ENCODE assay signal across 10 cellular contexts in genomic region chr19:42422092-42422575, GRCh38. TPM values are rescaled to one million over a fixed set of nuclear protein-coding genes. Genes with fewer than 3 reads are reported as not detected.
DNase-seq lines count a peak whose midpoint lies in the region; ATAC-seq and TF ChIP-seq lines count a peak whose summit lies in the region.
"Had no signal": no experiment of that assay in that cellular context is flagged by ENCODE, and none has a peak within 500 bp of the region (broad histone marks: within the 10 kb centered on the region; RNA-seq: fewer than 3 reads in every experiment).

No MANE protein-coding gene starts in this region.

- H3K4me1 ChIP-seq in A673 (ENCODE audit: insufficient read depth, low read length, poor library complexity, severe bottlenecking) (peaks cover 17% of the 10 kb centered on the region), HUES64 (ENCODE audit: insufficient read depth, low read length) (no peaks in the 10 kb centered on the region), mesenchymal stem cell (ENCODE audit: control insufficient read depth, insufficient read depth, low read depth, low read length) (peaks cover 17% of the 10 kb centered on the region)

- TF ChIP-seq CTCF in A673 (conservative IDR thresholded peaks at IDR 0.05; ENCODE audit: low read depth, low read length): no peak

- no peak overlapping the region for H2AK5ac ChIP-seq in mesenchymal stem cell (ENCODE audit: low read length, severe bottlenecking)

- CTCF ChIA-PET in A673 (lab: Charles Lee): no interaction called here

- ATAC-seq in GM19023 (IDR thresholded peaks at IDR 0.05; ENCODE audit: unreplicated experiment) (no peak), GM21576 (IDR thresholded peaks at IDR 0.05; ENCODE audit: unreplicated experiment) (no peak)

- no peak overlapping the region for H3K14ac ChIP-seq in mesenchymal stem cell (ENCODE audit: low read length in 2 of 2)

- H3K4me3 ChIP-seq in A673 (ENCODE audit: low read depth, low read length, poor library complexity, severe bottlenecking): peak overlapping the region; percentile 54
- H3K4me3 ChIP-seq in HUES64 (ENCODE audit: low read length): 0 out of 2 replicates have a peak overlapping the region, but pooled peaks have one; percentile 60
- peak overlapping the region in 1 of 2 experiments; percentile 82 for H3K4me3 ChIP-seq in mesenchymal stem cell (ENCODE audit: insufficient read depth in 1 of 2, low read depth in 1 of 2, low read length in 2 of 2)

- no peak overlapping the region for H2BK120ac ChIP-seq in mesenchymal stem cell (ENCODE audit: low read depth, low read length)

- no peak overlapping the region for H4K8ac ChIP-seq in mesenchymal stem cell (ENCODE audit: low read length)

- H3K27ac ChIP-seq in A673 (ENCODE audit: low read depth, low read length, poor library complexity, severe bottlenecking) (no peak overlapping the region), HUES64 (ENCODE audit: low read depth, low read length) (no peak overlapping the region), cingulate gyrus (ENCODE audit: low read depth, low read length) (peak overlapping the region; percentile 83), mesenchymal stem cell (ENCODE audit: low read length, poor library complexity, severe bottlenecking) (no peak overlapping the region)

- H3K18ac ChIP-seq in mesenchymal stem cell (ENCODE audit: low read depth in 1 of 2, low read length in 2 of 2): no peak overlapping the region

- H3K79me1 ChIP-seq in mesenchymal stem cell (replicated peaks; ENCODE audit: low read length, poor library complexity, severe bottlenecking): peaks cover 2% of the 10 kb centered on the region

- no peaks in the 10 kb centered on the region for H3K27me3 ChIP-seq in A673 (replicated peaks; ENCODE audit: insufficient read depth, low read depth, low read length, poor library complexity)
- peaks cover 58% of the 10 kb centered on the region for H3K27me3 ChIP-seq in HUES64 (ENCODE audit: insufficient read depth, low read length)
- peaks cover 14 to 17% of the 10 kb centered on the region in 2 experiments for H3K27me3 ChIP-seq in mesenchymal stem cell (ENCODE audit: control insufficient read depth in 1 of 2, insufficient read depth in 1 of 2, low read length in 2 of 2)

- H3K36me3 ChIP-seq in A673 (ENCODE audit: insufficient read depth, low read length, poor library complexity, severe bottlenecking) (no peaks in the 10 kb centered on the region), HUES64 (ENCODE audit: insufficient read depth, low read length) (no peaks in the 10 kb centered on the region), mesenchymal stem cell (ENCODE audit: control insufficient read depth in 1 of 2, insufficient read depth in 2 of 2, low read depth in 1 of 2, low read length in 2 of 2) (no peaks in the 10 kb centered on the region)

- no peak for DNase-seq in A673 (ENCODE audit: low spot score)
- DNase-seq in mesenchymal stem cell: no peak
- no peak for DNase-seq in globus pallidus (ENCODE audit: low spot score)
- no peak for DNase-seq in NCI-H446 treated with DMSO at 0.1 percent for 48 hours (lab: John Stamatoyannopoulos, UW)
- DNase-seq: NCI-H1417 treated with DMSO at 0.1 percent for 48 hours had no signal

- no peak overlapping the region for H4K91ac ChIP-seq in mesenchymal stem cell (ENCODE audit: low read length)

- H2BK5ac ChIP-seq in mesenchymal stem cell (ENCODE audit: low read depth, low read length, poor library complexity, severe bottlenecking): no peak overlapping the region

- H3K4ac ChIP-seq in mesenchymal stem cell (ENCODE audit: low read depth in 1 of 2, low read length in 2 of 2): no peak overlapping the region

- H3K4me2 ChIP-seq in mesenchymal stem cell (ENCODE audit: low read length, poor library complexity, severe bottlenecking): no peak overlapping the region

- whole genome bisulfite sequencing in HUES64: 92% methylated on average over 12 of the region's 12 CpGs
- WGBS in mesenchymal stem cell: 94% methylated on average over 12 of the region's 12 CpGs

- H3K9me3 ChIP-seq in A673 (ENCODE audit: low read depth, low read length, poor library complexity, severe bottlenecking) (no peaks in the 10 kb centered on the region), HUES64 (ENCODE audit: insufficient read depth, low read depth, low read length) (no peaks in the 10 kb centered on the region), mesenchymal stem cell (ENCODE audit: control insufficient read depth, low read length) (no peaks in the 10 kb centered on the region)

- intact Hi-C loops in A673 (cut with micrococcal nuclease; ENCODE audit: unreplicated experiment): no loop called here

- H3K23ac ChIP-seq in mesenchymal stem cell (ENCODE audit: low read length in 2 of 2): no peak overlapping the region

- no peak overlapping the region for H2BK12ac ChIP-seq in mesenchymal stem cell (ENCODE audit: low read length in 2 of 2)

- no peak overlapping the region for H3K9ac ChIP-seq in HUES64 (ENCODE audit: low read depth, low read length)
- peak overlapping the region; percentile 68 for H3K9ac ChIP-seq in mesenchymal stem cell (ENCODE audit: low read length)

- no peak overlapping the region for H2AFZ ChIP-seq in mesenchymal stem cell (ENCODE audit: low read depth, low read length)

- BruUV-seq in A673 (replicated peaks; lab: Mats Ljungman, UMichigan): no TSS peak

- POLR2A ChIA-PET in A673 (lab: Charles Lee; ENCODE audit: low non-redundant PET): no interaction called here

- no peak overlapping the region for H2BK15ac ChIP-seq in mesenchymal stem cell (ENCODE audit: low read depth, poor library complexity, severe bottlenecking)

RNA-seq across cellular contexts. Expression of gene LIPE, which starts 5.1 kb away (rescaled TPM):
- 6.8 and 7.6 TPM in 2 replicates for total RNA-seq in A673 (2021)
- 3.1 TPM for polyA plus RNA-seq in HUES64 (2013, experiment 1 of 2)
- 4.2 TPM for polyA plus RNA-seq in HUES64 (2013, experiment 2 of 2)
- polyA plus RNA-seq in mesenchymal stem cell (2013, experiment 1 of 2): 1.6 TPM
- polyA plus RNA-seq in mesenchymal stem cell (2013, experiment 2 of 2): 2.0 TPM

RNA-seq across cellular contexts. Expression of gene CXCL17, which starts 20.6 kb away (rescaled TPM):
- not detected in 2 replicates for total RNA-seq in A673 (2021)
- polyA plus RNA-seq in HUES64 (2013, experiment 1 of 2): not detected
- polyA plus RNA-seq in HUES64 (2013, experiment 2 of 2): not detected
- not detected for polyA plus RNA-seq in mesenchymal stem cell (2013, experiment 1 of 2)
- polyA plus RNA-seq in mesenchymal stem cell (2013, experiment 2 of 2): not detected
- total RNA-seq: Daoy had no signal

RNA-seq across cellular contexts. Expression of gene CNFN, which starts 32.0 kb away (rescaled TPM):
- total RNA-seq in A673 (2021): not detected in 2 replicates
- polyA plus RNA-seq in HUES64 (2013, experiment 1 of 2): 20.1 TPM
- polyA plus RNA-seq in HUES64 (2013, experiment 2 of 2): 29.5 TPM
- 2.6 TPM for polyA plus RNA-seq in mesenchymal stem cell (2013, experiment 1 of 2)
- polyA plus RNA-seq in mesenchymal stem cell (2013, experiment 2 of 2): 3.9 TPM
